ENCODE assay signal across 18 cellular contexts in genomic region chr7:96182424-96183158, GRCh38.
DNase-seq lines count a peak whose midpoint lies in the region; ATAC-seq and TF ChIP-seq lines count a peak whose summit lies in the region.
"Had no signal": no experiment of that assay in that cellular context is flagged by ENCODE, and none has a peak within 500 bp of the region (broad histone marks: within the 10 kb centered on the region; RNA-seq: fewer than 3 reads in every experiment).

No MANE protein-coding gene starts in this region.

- no peaks in the 10 kb centered on the region for H3K27me3 Mint-ChIP-seq in WTC11 (ENCODE audit: low read depth)
- H3K27me3 Mint-ChIP-seq: activated B cell treated with CpG ODN at 0.5 μM for 24 hours; naive thymus-derived CD8-positive, alpha-beta T cell had no signal

- peak; percentile 89 for ATAC-seq in GM18520 (IDR thresholded peaks at IDR 0.05; ENCODE audit: unreplicated experiment)
- ATAC-seq in HG02852 (IDR thresholded peaks at IDR 0.05; ENCODE audit: unreplicated experiment), result peak; percentile 94
- ATAC-seq in WTC11, result peak; percentile 44
- ATAC-seq: naive thymus-derived CD8-positive, alpha-beta T cell; Panc1 had no signal

- no peaks in the 10 kb centered on the region for H3K9me3 Mint-ChIP-seq in WTC11
- H3K9me3 Mint-ChIP-seq: activated B cell treated with CpG ODN at 0.5 μM for 24 hours; activated naive CD4-positive, alpha-beta T cell treated with anti-CD3 and anti-CD28 coated beads for 36 hours; HFFc6; naive thymus-derived CD8-positive, alpha-beta T cell had no signal

- intact Hi-C loops in head of caudate nucleus (cut with DNase I), result no loop called here

- no peak overlapping the region for H3K27ac Mint-ChIP-seq in WTC11
- H3K27ac Mint-ChIP-seq: activated B cell treated with CpG ODN at 0.5 μM for 24 hours; activated naive CD4-positive, alpha-beta T cell treated with anti-CD3 and anti-CD28 coated beads for 36 hours; HFFc6; naive thymus-derived CD8-positive, alpha-beta T cell had no signal

- peaks cover 15% of the 10 kb centered on the region for H3K36me3 Mint-ChIP-seq in WTC11

- DNase-seq in GM20000 (ENCODE audit: low spot score) (peak; percentile 5), WTC11 (ENCODE audit: low spot score) (no peak), GOT3 (lab: John Stamatoyannopoulos, UW) (no peak), HuH-7.5 (ENCODE audit: low spot score) (no peak), head of caudate nucleus (no peak), GM13977 (ENCODE audit: low spot score) (no peak)
- DNase-seq: activated B cell treated with CpG ODN at 0.5 μM for 24 hours; activated naive CD4-positive, alpha-beta T cell treated with anti-CD3 and anti-CD28 coated beads for 36 hours; brain microvascular endothelial cell; effector CD4-positive, alpha-beta T cell; HFFc6; Kasumi-1; naive thymus-derived CD8-positive, alpha-beta T cell; NCI-H524; SW 1271 had no signal

- H3K4me1 Mint-ChIP-seq in WTC11, result peaks cover 39% of the 10 kb centered on the region
- H3K4me1 Mint-ChIP-seq: activated B cell treated with CpG ODN at 0.5 μM for 24 hours; naive thymus-derived CD8-positive, alpha-beta T cell had no signal

- POLR2A ChIA-PET in WTC11 (lab: Charles Lee), result interaction anchor here (0.6 kb wide), 1 partner anchor 165 kb away, joined by 3 read pairs; no protein-coding TSS in a partner anchor

- TF ChIP-seq CTCF in GM20000 (IDR thresholded peaks at IDR 0.05; ENCODE audit: extremely low read depth, missing control alignments) (no peak), WTC11 (IDR thresholded peaks at IDR 0.05) (no peak), GM13977 (IDR thresholded peaks at IDR 0.05; ENCODE audit: extremely low read depth, insufficient read depth, missing control alignments) (no peak)

- H3K4me3 Mint-ChIP-seq in WTC11, result no peak overlapping the region
- H3K4me3 Mint-ChIP-seq: activated B cell treated with CpG ODN at 0.5 μM for 24 hours; activated naive CD4-positive, alpha-beta T cell treated with anti-CD3 and anti-CD28 coated beads for 36 hours; HFFc6; naive thymus-derived CD8-positive, alpha-beta T cell had no signal

- in situ Hi-C loops in GM13977 (cut with MboI; ENCODE audit: low pct_unique_long_range_greater_than_20kb, low sequenced_read_pairs, unreplicated experiment), result no loop called here

- CTCF ChIA-PET in WTC11 (lab: Charles Lee), result no interaction called here

TF ChIP-seq in WTC11, 78 proteins besides CTCF, POLR2A, EP300 and RAD21:
- TF ChIP-seq, protein P1, sequence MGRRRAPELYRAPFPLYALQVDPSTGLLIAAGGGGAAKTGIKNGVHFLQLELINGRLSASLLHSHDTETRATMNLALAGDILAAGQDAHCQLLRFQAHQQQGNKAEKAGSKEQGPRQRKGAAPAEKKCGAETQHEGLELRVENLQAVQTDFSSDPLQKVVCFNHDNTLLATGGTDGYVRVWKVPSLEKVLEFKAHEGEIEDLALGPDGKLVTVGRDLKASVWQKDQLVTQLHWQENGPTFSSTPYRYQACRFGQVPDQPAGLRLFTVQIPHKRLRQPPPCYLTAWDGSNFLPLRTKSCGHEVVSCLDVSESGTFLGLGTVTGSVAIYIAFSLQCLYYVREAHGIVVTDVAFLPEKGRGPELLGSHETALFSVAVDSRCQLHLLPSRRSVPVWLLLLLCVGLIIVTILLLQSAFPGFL (CRISPR knock-in tag; IDR thresholded peaks at IDR 0.05; ENCODE audit: borderline replicate concordance), result no peak
- TF ChIP-seq ZNF425 (CRISPR knock-in tag; conservative IDR thresholded peaks at IDR 0.05) (no peak), TEAD4 (CRISPR knock-in tag; IDR thresholded peaks at IDR 0.05) (no peak), TP53 (CRISPR knock-in tag; IDR thresholded peaks at IDR 0.05) (no peak), SMAD4 (CRISPR knock-in tag; IDR thresholded peaks at IDR 0.05) (no peak)
- TF ChIP-seq, protein P2, sequence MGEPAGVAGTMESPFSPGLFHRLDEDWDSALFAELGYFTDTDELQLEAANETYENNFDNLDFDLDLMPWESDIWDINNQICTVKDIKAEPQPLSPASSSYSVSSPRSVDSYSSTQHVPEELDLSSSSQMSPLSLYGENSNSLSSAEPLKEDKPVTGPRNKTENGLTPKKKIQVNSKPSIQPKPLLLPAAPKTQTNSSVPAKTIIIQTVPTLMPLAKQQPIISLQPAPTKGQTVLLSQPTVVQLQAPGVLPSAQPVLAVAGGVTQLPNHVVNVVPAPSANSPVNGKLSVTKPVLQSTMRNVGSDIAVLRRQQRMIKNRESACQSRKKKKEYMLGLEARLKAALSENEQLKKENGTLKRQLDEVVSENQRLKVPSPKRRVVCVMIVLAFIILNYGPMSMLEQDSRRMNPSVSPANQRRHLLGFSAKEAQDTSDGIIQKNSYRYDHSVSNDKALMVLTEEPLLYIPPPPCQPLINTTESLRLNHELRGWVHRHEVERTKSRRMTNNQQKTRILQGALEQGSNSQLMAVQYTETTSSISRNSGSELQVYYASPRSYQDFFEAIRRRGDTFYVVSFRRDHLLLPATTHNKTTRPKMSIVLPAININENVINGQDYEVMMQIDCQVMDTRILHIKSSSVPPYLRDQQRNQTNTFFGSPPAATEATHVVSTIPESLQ (CRISPR knock-in tag; IDR thresholded peaks at IDR 0.05), result no peak
TF ChIP-seq in WTC11: peak in this region for 0.

Comparison
In these comparisons a context has a peak if more than half of its experiments do, and no peak if none do; other contexts are left out.
1. ATAC-seq: peak in every context shown above with its lines; median percentile 94 in HG02852; 89 in GM18520; 44 in WTC11.